Comparison of ENCODE assay signal across 2 cellular contexts in genomic region chr9:16419124-16419523, GRCh38.
TF ChIP-seq lines count a peak whose summit lies in the region.

No MANE protein-coding gene starts in this region.

TF ChIP-seq in GM23338, 12 proteins besides CTCF, POLR2A, EP300 and RAD21:
- TF ChIP-seq NANOG (IDR thresholded peaks at IDR 0.05; ENCODE audit: borderline replicate concordance) = no peak
- no peak for TF ChIP-seq ZNF462 (CRISPR knock-in tag; IDR thresholded peaks at IDR 0.05)
- no peak for TF ChIP-seq REST (IDR thresholded peaks at IDR 0.05; ENCODE audit: unreplicated experiment)
- TF ChIP-seq ETS1 (IDR thresholded peaks at IDR 0.05) = no peak
- TF ChIP-seq ZNF114 (CRISPR knock-in tag; IDR thresholded peaks at IDR 0.05) = no peak
- TF ChIP-seq EZH2phosphoT487 (IDR thresholded peaks at IDR 0.05; ENCODE audit: unreplicated experiment) = no peak
- TF ChIP-seq EZH2 (IDR thresholded peaks at IDR 0.05; ENCODE audit: low read depth, unreplicated experiment) = no peak
- TF ChIP-seq CREB1 (CRISPR knock-in tag; IDR thresholded peaks at IDR 0.05; ENCODE audit: low read depth) = no peak
- no peak for TF ChIP-seq POLR2AphosphoS5 (IDR thresholded peaks at IDR 0.05; ENCODE audit: low read depth)
- TF ChIP-seq STAT1 (IDR thresholded peaks at IDR 0.05; ENCODE audit: unreplicated experiment) = no peak
- TF ChIP-seq ZNF331 (CRISPR knock-in tag; IDR thresholded peaks at IDR 0.05; ENCODE audit: low read depth) = no peak
- TF ChIP-seq JUNB (IDR thresholded peaks at IDR 0.05; ENCODE audit: unreplicated experiment) = no peak

TF ChIP-seq in IMR-90, 13 proteins besides CTCF, POLR2A, EP300 and RAD21:
- TF ChIP-seq RCOR1 (IDR thresholded peaks at IDR 0.05; ENCODE audit: insufficient replicate concordance, low read length) (no peak), MXI1 (IDR thresholded peaks at IDR 0.05; ENCODE audit: borderline replicate concordance, low read depth, low read length) (no peak), CEBPB (IDR thresholded peaks at IDR 0.05; ENCODE audit: low read depth, low read length) (no peak), NFE2L2 (IDR thresholded peaks at IDR 0.05; ENCODE audit: low read depth, low read length) (no peak), CHD1 (IDR thresholded peaks at IDR 0.05; ENCODE audit: low read depth, low read length) (no peak), MAFK (IDR thresholded peaks at IDR 0.05; ENCODE audit: low read depth, low read length) (no peak), RFX5 (IDR thresholded peaks at IDR 0.05; ENCODE audit: low read depth, low read length) (no peak), SMC3 (IDR thresholded peaks at IDR 0.05; ENCODE audit: low read depth, low read length) (no peak), USF2 (IDR thresholded peaks at IDR 0.05; ENCODE audit: low read depth, low read length) (no peak), FOS (IDR thresholded peaks at IDR 0.05; ENCODE audit: low read depth, low read length) (no peak), ELK1 (IDR thresholded peaks at IDR 0.05; ENCODE audit: borderline replicate concordance, low read depth, low read length) (no peak), BHLHE40 (IDR thresholded peaks at IDR 0.05; ENCODE audit: low read depth, low read length) (no peak), MAZ (IDR thresholded peaks at IDR 0.05; ENCODE audit: borderline replicate concordance, low read depth, low read length) (no peak)
